ENCODE assay signal across 1 cellular context in genomic region chr5:142671801-142672200, GRCh38.
TF ChIP-seq lines count a peak whose summit lies in the region.

No MANE protein-coding gene starts in this region.

TF ChIP-seq in IMR-90, 13 proteins besides CTCF, POLR2A, EP300 and RAD21 (continued from another document):
- TF ChIP-seq CHD1 (IDR thresholded peaks at IDR 0.05; ENCODE audit: low read depth, low read length), result no peak
